In the genomic region with DNA sequence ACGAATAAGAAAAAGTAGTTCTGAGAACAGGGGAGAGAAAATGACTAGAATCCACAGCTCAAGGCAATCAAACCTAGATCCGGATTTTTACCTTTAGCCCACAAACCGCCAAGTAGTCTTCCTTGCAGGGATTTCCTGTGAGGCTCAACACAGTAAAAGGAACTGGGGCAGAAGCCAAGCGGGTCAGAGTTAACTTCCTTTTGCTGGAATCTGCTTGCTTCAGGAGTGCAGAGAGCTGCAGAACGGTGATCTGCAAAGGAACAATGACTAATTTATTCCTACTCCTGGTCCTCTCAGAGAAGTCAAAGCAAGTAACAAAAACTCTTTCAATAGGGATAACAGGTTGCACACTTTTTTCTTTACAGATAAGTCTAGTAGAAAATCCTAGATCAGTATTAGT, we compare ENCODE assay signal across 11 cellular contexts. TPM values are rescaled to one million over a fixed set of nuclear protein-coding genes. Genes with fewer than 3 reads are reported as not detected.
DNase-seq lines count a peak whose midpoint lies in the region; ATAC-seq and TF ChIP-seq lines count a peak whose summit lies in the region.
"Had no signal": no experiment of that assay in that cellular context is flagged by ENCODE, and none has a peak within 500 bp of the region (broad histone marks: within the 10 kb centered on the region; RNA-seq: fewer than 3 reads in every experiment).

No MANE protein-coding gene starts in this region.

- 89 to 92% methylated on average over 1 to 5 of the region's 5 CpGs for WGBS in endodermal cell (ENCODE audit: insufficient coverage in 1 of 2, insufficient read length in 1 of 2), 2 experiments

- peaks cover 13% of the 10 kb centered on the region for H3F3A ChIP-seq in PC-9 (ENCODE audit: insufficient read depth, low read depth)

- CTCF ChIA-PET in PC-9 (lab: Charles Lee), result no interaction called here
- CTCF ChIA-PET in CD8-positive, alpha-beta T cell (lab: Charles Lee), result interaction anchor here (1.1 kb wide), 1 partner anchor 250 kb away, joined by 3 read pairs; no protein-coding TSS in a partner anchor

- H3K9me3 Mint-ChIP-seq in endodermal cell, result no peaks in the 10 kb centered on the region
- H3K9me3 Mint-ChIP-seq in CD8-positive, alpha-beta T cell, result no peaks in the 10 kb centered on the region
- H3K9me3 Mint-ChIP-seq: CD14-positive monocyte had no signal

- H4K20me1 ChIP-seq in PC-9 (ENCODE audit: insufficient read depth), result no peaks in the 10 kb centered on the region

- H3K4me3 Mint-ChIP-seq in endodermal cell, result no peak overlapping the region
- no peak overlapping the region for H3K4me3 Mint-ChIP-seq in CD8-positive, alpha-beta T cell
- H3K4me3 Mint-ChIP-seq: CD14-positive monocyte had no signal

- no peak for ATAC-seq in CD8-positive, alpha-beta T cell
- ATAC-seq: K562 had no signal

- H3K4me1 ChIP-seq in PC-9 (replicated peaks; ENCODE audit: insufficient read depth) (peaks cover 21% of the 10 kb centered on the region), endodermal cell (ENCODE audit: control insufficient read depth, insufficient read depth, low read length) (no peaks in the 10 kb centered on the region)
- H3K4me1 ChIP-seq in CD8-positive, alpha-beta T cell (ENCODE audit: insufficient read depth, low read length), result no peaks in the 10 kb centered on the region

- TF ChIP-seq CTCF in C4-2B (conservative IDR thresholded peaks at IDR 0.05) (no peak), PC-9 (conservative IDR thresholded peaks at IDR 0.05) (no peak), endodermal cell (conservative IDR thresholded peaks at IDR 0.05) (no peak)
- TF ChIP-seq CTCF in CD8-positive, alpha-beta T cell (IDR thresholded peaks at IDR 0.05), result no peak

- no peaks in the 10 kb centered on the region for H3K4me1 Mint-ChIP-seq in endodermal cell
- H3K4me1 Mint-ChIP-seq in CD8-positive, alpha-beta T cell (ENCODE audit: low read depth), result no peaks in the 10 kb centered on the region
- H3K4me1 Mint-ChIP-seq: CD14-positive monocyte had no signal

- H3K9me3 ChIP-seq in PC-9 (ENCODE audit: insufficient read depth, low read depth) (no peaks in the 10 kb centered on the region), endodermal cell (ENCODE audit: control insufficient read depth, low read length) (no peaks in the 10 kb centered on the region)
- H3K9me3 ChIP-seq in CD8-positive, alpha-beta T cell (ENCODE audit: low read length), result no peaks in the 10 kb centered on the region

- H3K4me3 ChIP-seq in PC-9, result no peak overlapping the region
- H3K4me3 ChIP-seq in endodermal cell (ENCODE audit: low read length), result no peak overlapping the region
- no peak overlapping the region for H3K4me3 ChIP-seq in CD8-positive, alpha-beta T cell (ENCODE audit: low read depth, low read length)
- H3K4me3 ChIP-seq: K562 had no signal

- H3K27ac ChIP-seq in C4-2B (peak overlapping the region; percentile 43; the same call in 1 of the 2 replicates), PC-9 (peak overlapping the region; percentile 50), endodermal cell (ENCODE audit: low read depth, low read length) (no peak overlapping the region)
- H3K27ac ChIP-seq in CD8-positive, alpha-beta T cell (ENCODE audit: low read depth, low read length), result no peak overlapping the region

- H3K27ac Mint-ChIP-seq in endodermal cell, result peak overlapping the region; percentile 20
- H3K27ac Mint-ChIP-seq in CD8-positive, alpha-beta T cell, result no peak overlapping the region

- H3K36me3 ChIP-seq in PC-9 (ENCODE audit: low read depth), result peaks cover 30% of the 10 kb centered on the region
- peaks cover 100% of the 10 kb centered on the region for H3K36me3 ChIP-seq in endodermal cell (ENCODE audit: control insufficient read depth, insufficient read depth, low read length)
- peaks cover 91% of the 10 kb centered on the region for H3K36me3 ChIP-seq in CD8-positive, alpha-beta T cell (ENCODE audit: insufficient read depth, low read length)

- no peak overlapping the region for H3K9ac ChIP-seq in endodermal cell (ENCODE audit: extremely low read depth, low read length, poor library complexity, severe bottlenecking)

- H3K4me2 ChIP-seq in PC-9, result peak overlapping the region; percentile 55; the same call in 1 of the 2 replicates

- peaks cover 89% of the 10 kb centered on the region for H3K36me3 Mint-ChIP-seq in endodermal cell (ENCODE audit: low read depth)
- peaks cover 98% of the 10 kb centered on the region for H3K36me3 Mint-ChIP-seq in CD8-positive, alpha-beta T cell

- H3K9me2 ChIP-seq in PC-9 (ENCODE audit: insufficient read depth), result no peaks in the 10 kb centered on the region

- H3K27me3 Mint-ChIP-seq in endodermal cell (ENCODE audit: insufficient read depth), result no peaks in the 10 kb centered on the region
- no peaks in the 10 kb centered on the region for H3K27me3 Mint-ChIP-seq in CD8-positive, alpha-beta T cell (ENCODE audit: low read depth)

- no peak overlapping the region for H2AFZ ChIP-seq in PC-9

- H3K27me3 ChIP-seq in PC-9 (ENCODE audit: insufficient read depth, low read depth) (no peaks in the 10 kb centered on the region), endodermal cell (ENCODE audit: control insufficient read depth, insufficient read depth, low read length, poor library complexity, severe bottlenecking) (no peaks in the 10 kb centered on the region)
- no peaks in the 10 kb centered on the region for H3K27me3 ChIP-seq in CD8-positive, alpha-beta T cell (ENCODE audit: insufficient read depth, low read length)

- DNase-seq in PC-9, result peak; percentile 33 to 82
- DNase-seq in endodermal cell, result no peak
- DNase-seq in lung microvascular endothelial cell (ENCODE audit: low read depth in 2 of 2), result peak; percentile 62 to 93
- no peak for DNase-seq in stimulated activated naive CD4-positive, alpha-beta T cell (lab: John Stamatoyannopoulos, UW)
- DNase-seq in CD8-positive, alpha-beta T cell, result no peak
- no peak for DNase-seq in NCI-H1092 treated with DMSO at 0.1 percent for 48 hours (lab: John Stamatoyannopoulos, UW)
- no peak for DNase-seq in RPMI8226
- DNase-seq: activated naive CD4-positive, alpha-beta T cell treated with anti-CD3 and anti-CD28 coated beads, Interleukin-2, amount 50 U/mL, for 16 hours had no signal

- BruUV-seq in PC-9 (replicated peaks; lab: Mats Ljungman, UMichigan), result no TSS peak

- no peaks in the 10 kb centered on the region for H3K79me2 ChIP-seq in PC-9 (ENCODE audit: low read depth)

- intact Hi-C loops in PC-9 (cut with micrococcal nuclease; ENCODE audit: unreplicated experiment), result loop anchor here (5.0 kb wide), 1 partner anchor 36 kb away; no protein-coding TSS in a partner anchor
- intact Hi-C loops in CD8-positive, alpha-beta T cell (cut with DNase I, micrococcal nuclease), result loop anchor here in 1 of 2 experiments (5.0 kb wide), 1 partner anchor 41 kb away; no protein-coding TSS in a partner anchor

- POLR2A ChIA-PET in PC-9 (lab: Charles Lee; ENCODE audit: unreplicated experiment), result no interaction called here
- POLR2A ChIA-PET in CD8-positive, alpha-beta T cell (lab: Charles Lee), result interaction anchor here (0.7 to 0.8 kb wide), 2 partner anchors 9 to 95 kb away, joined by 3 read pairs; partner anchors contain the start of genes EMC1 and MRTO4

RNA-seq across cellular contexts. Expression of gene UBR4, which starts 53.4 kb away (rescaled TPM):
- 117 and 126 TPM in 2 replicates for total RNA-seq in PC-9 (2021)
- total RNA-seq in endodermal cell, result 100 to 1,000 TPM; 148 to 151 TPM
- polyA plus RNA-seq in endodermal cell (2013, experiment 1 of 2), result 97.7 TPM
- polyA plus RNA-seq in endodermal cell (2013, experiment 2 of 2), result 88.6 TPM
- total RNA-seq in lung microvascular endothelial cell, result 66.3 and 71.4 TPM in 2 replicates
- total RNA-seq in CD8-positive, alpha-beta T cell, result 100 to 1,000 TPM; 146 to 148 TPM

Comparison
In these comparisons a context has a peak if more than half of its experiments do, and no peak if none do; other contexts are left out.
1. H3K27ac ChIP-seq: peak in C4-2B (single experiment) and PC-9 (single experiment); none in endodermal cell (single experiment) and CD8-positive, alpha-beta T cell (single experiment).
2. DNase-seq: peak in PC-9 (2 of 2) and lung microvascular endothelial cell (2 of 2); none in endodermal cell (single experiment), stimulated activated naive CD4-positive, alpha-beta T cell (0 of 6), CD8-positive, alpha-beta T cell (0 of 7), NCI-H1092 treated with DMSO at 0.1 percent for 48 hours (single experiment) and RPMI8226 (single experiment).